22 cellular contexts compared by ENCODE assay signal in the genomic region with DNA sequence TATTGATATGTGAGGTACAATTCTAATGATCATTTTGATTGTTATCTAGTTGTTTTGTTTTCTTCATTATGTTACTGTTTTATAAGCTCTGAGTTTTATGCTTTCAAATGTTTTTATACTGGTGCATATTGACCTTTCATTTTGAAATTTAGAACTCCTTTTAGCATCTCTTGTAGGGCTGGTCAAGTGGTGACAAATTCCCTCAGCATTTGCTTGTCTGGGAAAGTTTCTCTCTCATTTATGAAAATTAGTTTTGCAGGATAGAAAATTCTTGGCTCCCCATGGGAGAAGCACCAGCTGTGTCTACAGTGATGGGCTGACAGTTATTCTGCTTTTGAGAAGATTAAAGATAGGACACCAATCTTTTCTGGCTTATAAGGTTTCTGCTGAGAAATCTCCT.
DNase-seq lines count a peak whose midpoint lies in the region; ATAC-seq, FAIRE-seq and TF ChIP-seq lines count a peak whose summit lies in the region.
"Had no signal": no experiment of that assay in that cellular context is flagged by ENCODE, and none has a peak within 500 bp of the region (broad histone marks: within the 10 kb centered on the region; RNA-seq: fewer than 3 reads in every experiment).

No MANE protein-coding gene starts in this region.

- RAD21 ChIA-PET in HCT116 (lab: Charles Lee; ENCODE audit: low non-redundant PET in 1 of 2, low total read pairs in 2 of 2, uncharacterized antibody in 2 of 2, unreplicated experiment in 2 of 2) (no interaction called here), GM12878 (lab: Charles Lee; ENCODE audit: unreplicated experiment) (no interaction called here)

- H3K9ac ChIP-seq in HCT116 (ENCODE audit: low read length) (no peak overlapping the region), GM12878 (ENCODE audit: control insufficient read depth, insufficient read depth, low read length) (no peak overlapping the region)

- H4K20me1 ChIP-seq in HCT116 (ENCODE audit: insufficient read depth) (no peaks in the 10 kb centered on the region), GM12878 (ENCODE audit: control insufficient read depth, insufficient read depth) (no peaks in the 10 kb centered on the region)

- SMC1A ChIA-PET in GM12878 (lab: Charles Lee; ENCODE audit: uncharacterized antibody, unreplicated experiment) = no interaction called here

- H3K79me2 ChIP-seq in HCT116 (ENCODE audit: insufficient read depth, low read length) (no peaks in the 10 kb centered on the region), GM12878 (ENCODE audit: control insufficient read depth, insufficient read depth, low read length) (no peaks in the 10 kb centered on the region)

- H3K4me1 ChIP-seq in HCT116 (ENCODE audit: control insufficient read depth in 1 of 2, insufficient read depth in 2 of 2, low read length in 2 of 2) (no peaks in the 10 kb centered on the region), GM12878 (ENCODE audit: control insufficient read depth, insufficient read depth, low read length) (no peaks in the 10 kb centered on the region)
- H3K4me1 ChIP-seq: A549, HAP-1, SJSA1 had no signal

- H3K27me3 ChIP-seq in HCT116 (ENCODE audit: insufficient read depth, low read length) (no peaks in the 10 kb centered on the region), GM12878 (replicated peaks in 1 of 2; ENCODE audit: control insufficient read depth in 2 of 2, insufficient read depth in 2 of 2, low read length in 1 of 2) (no peaks in the 10 kb centered on the region), WERI-Rb-1 (ENCODE audit: insufficient read depth, low read depth, severe bottlenecking) (no peaks in the 10 kb centered on the region)
- H3K27me3 ChIP-seq: SJSA1 had no signal

- DNase-seq in CMK (ENCODE audit: low read depth) (peak; percentile 8), HCT116 (ENCODE audit: low read depth, low spot score) (no peak), GM12878 (ENCODE audit: low read depth, low spot score) (no peak), foreskin fibroblast (peak; percentile 7 to 28), EL (no peak), WERI-Rb-1 (no peak), ecto neural progenitor cell (ENCODE audit: low spot score) (no peak)
- DNase-seq: DMS79 treated with DMSO at 0.1 percent for 48 hours, IMR-90, MV-4-11, NCI-H1105 treated with DMSO at 0.1 percent for 48 hours, NCI-H1694 treated with DMSO at 0.1 percent for 48 hours, NCI-H2081 treated with DMSO at 0.1 percent for 48 hours, NCI-H446, NCI-H526 had no signal

- no peaks in the 10 kb centered on the region for H3K9me2 ChIP-seq in HCT116 (ENCODE audit: insufficient read depth)

- BruUV-seq in HCT116 (replicated peaks; lab: Mats Ljungman, UMichigan) = no TSS peak
- BruUV-seq in GM12878 (replicated peaks; lab: Mats Ljungman, UMichigan) = no TSS peak

- TF ChIP-seq CTCF in HCT116 (IDR thresholded peaks at IDR 0.05 in 2 of 3, conservative IDR thresholded peaks at IDR 0.05 in 1 of 3; ENCODE audit: borderline replicate concordance in 1 of 3, insufficient read depth in 1 of 3, low read depth in 2 of 3, low read length in 2 of 3) (no peak), GM12878 (IDR thresholded peaks at IDR 0.05 in 2 of 3, conservative IDR thresholded peaks at IDR 0.05 in 1 of 3; ENCODE audit: control insufficient read depth in 2 of 3, extremely low read depth in 1 of 3, insufficient read depth in 1 of 3, low read depth in 3 of 3, low read length in 3 of 3) (no peak), foreskin fibroblast (IDR thresholded peaks at IDR 0.05; ENCODE audit: low read depth, low read length) (no peak), WERI-Rb-1 (IDR thresholded peaks at IDR 0.05; ENCODE audit: low read depth, low read length) (no peak)

- POLR2A ChIA-PET in HCT116 (lab: Charles Lee) = no interaction called here
- POLR2A ChIA-PET in GM12878 (lab: Charles Lee) = no interaction called here

- H3K36me3 ChIP-seq in HCT116 (ENCODE audit: control insufficient read depth in 1 of 2, insufficient read depth in 2 of 2, low read length in 2 of 2) = no peaks in the 10 kb centered on the region
- no peaks in the 10 kb centered on the region for H3K36me3 ChIP-seq in GM12878 (ENCODE audit: control insufficient read depth in 2 of 2, insufficient read depth in 2 of 2, low read length in 1 of 2)
- H3K36me3 ChIP-seq in WERI-Rb-1 = no peaks in the 10 kb centered on the region
- H3K36me3 ChIP-seq: HAP-1, SJSA1 had no signal

- H2AFZ ChIP-seq in HCT116 (ENCODE audit: low read depth, low read length, poor library complexity, severe bottlenecking) = no peak overlapping the region
- no peak overlapping the region for H2AFZ ChIP-seq in GM12878 (ENCODE audit: control insufficient read depth, low read depth, low read length)
- H2AFZ ChIP-seq: GM23338 had no signal

- TF ChIP-seq POLR2A in HCT116 (IDR thresholded peaks at IDR 0.05; ENCODE audit: borderline replicate concordance, extremely low read depth, insufficient read depth, insufficient read length) (no peak), GM12878 (IDR thresholded peaks at IDR 0.05; ENCODE audit: low read depth, low read length) (no peak)

- H3K4me3 ChIP-seq in HCT116 (replicated peaks in 1 of 2; ENCODE audit: low read depth in 1 of 2, low read length in 2 of 2) = no peak overlapping the region
- no peak overlapping the region for H3K4me3 ChIP-seq in GM12878
- H3K4me3 ChIP-seq in foreskin fibroblast (ENCODE audit: low read depth in 1 of 2, low read length in 2 of 2) = no peak overlapping the region
- H3K4me3 ChIP-seq in WERI-Rb-1 (ENCODE audit: low read depth, low read length) = no peak overlapping the region
- H3K4me3 ChIP-seq: A549, GM23338, HAP-1, SJSA1 had no signal

- peaks cover 0 to 5% of the 10 kb centered on the region in 2 experiments; a peak in 2 of 4 replicates for H3K9me3 ChIP-seq in HCT116 (ENCODE audit: control insufficient read depth in 1 of 2, insufficient read depth in 1 of 2, low read depth in 1 of 2, low read length in 2 of 2)
- peaks cover 3% of the 10 kb centered on the region; the same call in 1 of the 3 replicates for H3K9me3 ChIP-seq in GM12878 (replicated peaks; ENCODE audit: control insufficient read depth, insufficient read depth, low read length)
- H3K9me3 ChIP-seq in WERI-Rb-1 (ENCODE audit: severe bottlenecking) = peaks cover 5% of the 10 kb centered on the region
- H3K9me3 ChIP-seq: SJSA1 had no signal

- no peak for FAIRE-seq in GM12878 (lab: Jason Lieb, UNC)
- FAIRE-seq: A549, GM12892, HTR-8/SVneo, RCC 7860 had no signal

- TF ChIP-seq RAD21 in HCT116 (IDR thresholded peaks at IDR 0.05; ENCODE audit: low read depth) (no peak), GM12878 (IDR thresholded peaks at IDR 0.05; ENCODE audit: insufficient read depth, low read depth, low read length) (no peak)

- TF ChIP-seq EP300 in GM12878 (IDR thresholded peaks at IDR 0.05; ENCODE audit: borderline replicate concordance in 1 of 2, control insufficient read depth in 1 of 2, low read depth in 2 of 2, low read length in 2 of 2) = no peak

- H3K4me2 ChIP-seq in HCT116 (ENCODE audit: low read length) (no peak overlapping the region), GM12878 (ENCODE audit: control insufficient read depth, insufficient read depth) (no peak overlapping the region)
- H3K4me2 ChIP-seq: A549, GM23338 had no signal

- H3K27ac ChIP-seq in HCT116 (ENCODE audit: low read depth, low read length) (no peak overlapping the region), GM12878 (ENCODE audit: control insufficient read depth, insufficient read depth) (no peak overlapping the region), WERI-Rb-1 (no peak overlapping the region)
- H3K27ac ChIP-seq: A549, SJSA1 had no signal

- CTCF ChIA-PET in HCT116 (lab: Charles Lee) (no interaction called here), GM12878 (lab: Yijun Ruan, JAX) (no interaction called here)

- ATAC-seq in HCT116 (no peak), GM12878 (no peak)
- ATAC-seq: A549, GM23338 had no signal

- intact Hi-C loops in HCT116 (cut with micrococcal nuclease) (no loop called here), GM12878 (cut with micrococcal nuclease; ENCODE audit: unreplicated experiment) (no loop called here)

- in situ Hi-C loops in GM12878 (cut with MboI) = no loop called here

TF ChIP-seq in HCT116, 20 proteins besides CTCF, POLR2A, EP300 and RAD21:
- peak; percentile 75 for TF ChIP-seq CBX3 (IDR thresholded peaks at IDR 0.05; ENCODE audit: low read depth)
- no peak for TF ChIP-seq YY1 (IDR thresholded peaks at IDR 0.05; ENCODE audit: extremely low read depth, insufficient replicate concordance, low read depth, low read length)

TF ChIP-seq in GM12878, 131 proteins besides CTCF, POLR2A, EP300 and RAD21 (continues in another document):
- no peak for TF ChIP-seq FOS (IDR thresholded peaks at IDR 0.05; ENCODE audit: borderline replicate concordance, extremely low read depth, insufficient read length)
- TF ChIP-seq, protein P1, sequence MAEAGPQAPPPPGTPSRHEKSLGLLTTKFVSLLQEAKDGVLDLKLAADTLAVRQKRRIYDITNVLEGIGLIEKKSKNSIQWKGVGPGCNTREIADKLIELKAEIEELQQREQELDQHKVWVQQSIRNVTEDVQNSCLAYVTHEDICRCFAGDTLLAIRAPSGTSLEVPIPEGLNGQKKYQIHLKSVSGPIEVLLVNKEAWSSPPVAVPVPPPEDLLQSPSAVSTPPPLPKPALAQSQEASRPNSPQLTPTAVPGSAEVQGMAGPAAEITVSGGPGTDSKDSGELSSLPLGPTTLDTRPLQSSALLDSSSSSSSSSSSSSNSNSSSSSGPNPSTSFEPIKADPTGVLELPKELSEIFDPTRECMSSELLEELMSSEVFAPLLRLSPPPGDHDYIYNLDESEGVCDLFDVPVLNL (IDR thresholded peaks at IDR 0.05; ENCODE audit: low read depth, low read length) = no peak
- TF ChIP-seq STAT1 (conservative IDR thresholded peaks at IDR 0.05) = no peak
- no peak for TF ChIP-seq EGR1 (IDR thresholded peaks at IDR 0.05; ENCODE audit: borderline replicate concordance in 1 of 2, low read depth in 2 of 2, low read length in 2 of 2)

Comparison
In these comparisons a context has a peak if more than half of its experiments do, and no peak if none do; other contexts are left out.
1. DNase-seq: peak in CMK (single experiment) and foreskin fibroblast (2 of 2); none in HCT116 (single experiment), GM12878 (single experiment), EL (single experiment), WERI-Rb-1 (single experiment) and ecto neural progenitor cell (single experiment).